ENCODE assay signal across 11 cellular contexts in genomic region chr12:54429014-54429471, GRCh38. TPM values are rescaled to one million over a fixed set of nuclear protein-coding genes. Genes with fewer than 3 reads are reported as not detected.
DNase-seq lines count a peak whose midpoint lies in the region; ATAC-seq, FAIRE-seq and TF ChIP-seq lines count a peak whose summit lies in the region.
"Had no signal": no experiment of that assay in that cellular context is flagged by ENCODE, and none has a peak within 500 bp of the region (broad histone marks: within the 10 kb centered on the region; RNA-seq: fewer than 3 reads in every experiment).

No MANE protein-coding gene starts in this region.

- peak overlapping the region; percentile 48 for H3K4me2 ChIP-seq in Loucy (ENCODE audit: low read depth, low read length, poor library complexity, severe bottlenecking)

- peak in 3 of 4 donors; percentile 20 to 67 (median 59) for ATAC-seq in right lobe of liver
- no peak for ATAC-seq in GM18519 (IDR thresholded peaks at IDR 0.05; ENCODE audit: low FRiP score, unreplicated experiment)

- intact Hi-C loops in right lobe of liver (cut with DNase I): no loop called here

- 50% methylated on average over 3 of the region's 3 CpGs for WGBS in right lobe of liver (ENCODE audit: insufficient coverage, low coverage, low lambda C conversion rate, missing lambda C conversion rate)
- 69% methylated on average over 3 of the region's 3 CpGs for WGBS in suprapubic skin

- no peak for FAIRE-seq in bronchial epithelial cell (lab: Jason Lieb, UNC)

- H3K9me3 ChIP-seq in Loucy (ENCODE audit: insufficient read depth, low read depth, low read length) (no peaks in the 10 kb centered on the region), right lobe of liver (no peaks in the 10 kb centered on the region), suprapubic skin (no peaks in the 10 kb centered on the region)
- H3K9me3 ChIP-seq: ovary had no signal

- H3F3A ChIP-seq in Loucy (ENCODE audit: low read depth): no peaks in the 10 kb centered on the region

- H3K9ac ChIP-seq in Loucy (ENCODE audit: low read depth, low read length, poor library complexity, severe bottlenecking): peak overlapping the region; percentile 53

- TF ChIP-seq POLR2A in right lobe of liver (IDR thresholded peaks at IDR 0.05) (no peak), suprapubic skin (IDR thresholded peaks at IDR 0.05) (no peak)

- no peaks in the 10 kb centered on the region for H3K27me3 ChIP-seq in Loucy (ENCODE audit: insufficient read depth, low read length, poor library complexity, severe bottlenecking)
- no peaks in the 10 kb centered on the region for H3K27me3 ChIP-seq in bronchial epithelial cell (ENCODE audit: control insufficient read depth, insufficient read depth, low read length)
- no peaks in the 10 kb centered on the region for H3K27me3 ChIP-seq in right lobe of liver
- H3K27me3 ChIP-seq in suprapubic skin: no peaks in the 10 kb centered on the region
- H3K27me3 ChIP-seq: ovary had no signal

- TF ChIP-seq EP300 in suprapubic skin (IDR thresholded peaks at IDR 0.05): no peak

- no peak for TF ChIP-seq CTCF in Loucy (conservative IDR thresholded peaks at IDR 0.05; ENCODE audit: low read length)
- TF ChIP-seq CTCF in bronchial epithelial cell (IDR thresholded peaks at IDR 0.05; ENCODE audit: insufficient read depth, low read length, severe bottlenecking): no peak
- TF ChIP-seq CTCF in right lobe of liver (IDR thresholded peaks at IDR 0.05): no peak
- TF ChIP-seq CTCF in suprapubic skin (IDR thresholded peaks at IDR 0.05): no peak

- H3K4me1 ChIP-seq in Loucy (ENCODE audit: insufficient read depth, low read length, poor library complexity, severe bottlenecking) (peaks cover 52% of the 10 kb centered on the region), right lobe of liver (peaks cover 0 to 21% (median 9%) of the 10 kb centered on the region in 4 donors), suprapubic skin (peaks cover 70% of the 10 kb centered on the region)

- no peaks in the 10 kb centered on the region for H4K20me1 ChIP-seq in Loucy (ENCODE audit: insufficient read depth, low read length, poor library complexity, severe bottlenecking)

- H3K27ac ChIP-seq in right lobe of liver (peak overlapping the region in 1 of 3 donors; percentile 31), suprapubic skin (peak overlapping the region; percentile 31)
- H3K27ac ChIP-seq: ovary had no signal

- H3K36me3 ChIP-seq in Loucy (ENCODE audit: insufficient read depth, low read length): no peaks in the 10 kb centered on the region
- no peaks in the 10 kb centered on the region for H3K36me3 ChIP-seq in bronchial epithelial cell (ENCODE audit: control insufficient read depth, insufficient read depth, low read length)
- H3K36me3 ChIP-seq in right lobe of liver: no peaks in the 10 kb centered on the region
- no peaks in the 10 kb centered on the region for H3K36me3 ChIP-seq in suprapubic skin
- H3K36me3 ChIP-seq: ovary had no signal

- H2AFZ ChIP-seq in Loucy (ENCODE audit: low read length): no peak overlapping the region

- peak overlapping the region; percentile 33 for H3K4me3 ChIP-seq in Loucy (ENCODE audit: low read length, poor library complexity, severe bottlenecking)
- H3K4me3 ChIP-seq in bronchial epithelial cell (ENCODE audit: low read depth, low read length): no peak overlapping the region
- H3K4me3 ChIP-seq in right lobe of liver: no peak overlapping the region
- H3K4me3 ChIP-seq in suprapubic skin: no peak overlapping the region
- H3K4me3 ChIP-seq: ovary had no signal

- no peaks in the 10 kb centered on the region for H3K9me2 ChIP-seq in Loucy (replicated peaks; ENCODE audit: low read depth, low read length)

- peak; percentile 65 for DNase-seq in bronchial epithelial cell (ENCODE audit: low read depth)
- DNase-seq in right lobe of liver: no peak
- no peak for DNase-seq in suprapubic skin (ENCODE audit: low spot score in 2 of 2)
- DNase-seq in superior temporal gyrus (ENCODE audit: extremely low spot score): no peak
- DNase-seq in nucleus accumbens (lab: John Stamatoyannopoulos, UW): no peak
- no peak for DNase-seq in NCI-H128 (lab: John Stamatoyannopoulos, UW; ENCODE audit: unreplicated experiment)
- DNase-seq: COR-L47, ovary, T-helper 9 cell had no signal

- H3K79me2 ChIP-seq in Loucy (ENCODE audit: insufficient read depth, low read length): no peaks in the 10 kb centered on the region

RNA-seq across cellular contexts. Expression of gene ITGA5, which starts 10.0 kb away (rescaled TPM):
- total RNA-seq in bronchial epithelial cell (53.5 and 98.5 TPM in 2 replicates), right lobe of liver (10 to 100 TPM; 31.2 to 75.6 (median 35.5) TPM), suprapubic skin (10 to 100 TPM; 16.3 to 36.4 (median 24.8) TPM)

RNA-seq across cellular contexts. Expression of gene GTSF1, which starts 44.4 kb away (rescaled TPM):
- not detected in 2 replicates for total RNA-seq in bronchial epithelial cell
- total RNA-seq in right lobe of liver: under 1 TPM in 1 of 6 experiments, not detected in 5; 0.51 TPM
- total RNA-seq in suprapubic skin: not detected

RNA-seq across cellular contexts. Expression of gene ZNF385A, which starts 44.5 kb away (rescaled TPM):
- total RNA-seq in bronchial epithelial cell (5.3 and 7.6 TPM in 2 replicates), right lobe of liver (1 to 10 TPM; 2.4 to 9.3 (median 3.7) TPM), suprapubic skin (100 to 1,000 TPM in 3 of 4 donors, 10 to 100 TPM in 1; 99.5 to 134 (median 113) TPM)

Comparison
In these comparisons a context has a peak if more than half of its experiments do, and no peak if none do; other contexts are left out.
1. RNA of gene ZNF385A, which starts 44.5 kb away (total RNA-seq): 99.5 to 134 TPM in suprapubic skin; 5.3 to 7.6 TPM in bronchial epithelial cell and 2.4 to 9.3 TPM in right lobe of liver; every median in the first group is over 4 times any median in the second.